Comparison of ENCODE assay signal across 8 cellular contexts in the genomic region with DNA sequence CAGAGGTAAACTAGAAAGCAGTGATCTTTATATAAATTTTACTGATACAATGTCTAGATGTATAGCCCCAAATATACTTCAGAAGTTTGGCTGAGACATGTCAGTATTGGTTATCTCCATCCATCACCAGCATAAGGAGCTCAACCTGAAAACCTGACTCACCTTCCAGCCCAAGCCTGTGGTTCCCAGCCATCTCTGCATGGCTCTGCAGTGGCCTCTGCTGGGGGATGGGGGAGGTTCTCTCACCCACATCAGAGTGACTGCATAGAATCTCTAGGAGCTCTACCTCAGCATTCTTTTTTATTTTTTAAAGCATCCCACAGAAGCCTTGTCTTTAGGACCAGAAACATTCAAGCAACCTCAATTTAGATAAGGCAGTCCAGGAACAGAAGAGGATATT. TPM values are rescaled to one million over a fixed set of nuclear protein-coding genes. Genes with fewer than 3 reads are reported as not detected.
A peak's percentile ranks its signal among the peaks of the same experiment; 100 is the strongest.
DNase-seq lines count a peak whose midpoint lies in the region; ATAC-seq, FAIRE-seq and TF ChIP-seq lines count a peak whose summit lies in the region.

No MANE protein-coding gene starts in this region.

- H3K27ac Mint-ChIP-seq in activated CD8-positive, alpha-beta T cell treated with anti-CD3 and anti-CD28 coated beads, Interleukin-2, amount 10 ng/mL, durations not matched to agents 7 days and 5 days: no peak overlapping the region

- CTCF ChIA-PET in HEK293 (lab: Yijun Ruan, JAX): interaction anchor here (0.5 to 1.7 kb wide), 29 partner anchors 9 to 369 kb away, joined by 3 to 32 read pairs (median 3); no protein-coding TSS in a partner anchor
- CTCF ChIA-PET in activated CD8-positive, alpha-beta T cell treated with anti-CD3 and anti-CD28 coated beads, Interleukin-2, amount 10 ng/mL, durations not matched to agents 7 days and 5 days (lab: Charles Lee): interaction anchor here (0.6 to 4.5 kb wide), 38 partner anchors 9 to 369 kb away, joined by 3 to 66 read pairs (median 5); partner anchors contain the start of gene CARHSP1
- CTCF ChIA-PET in endothelial cell of umbilical vein (lab: Charles Lee): interaction anchor here (0.6 to 5.2 kb wide), 14 partner anchors 9 to 203 kb away, joined by 3 to 76 read pairs (median 4); no protein-coding TSS in a partner anchor

- POLR2A ChIA-PET in HEK293 (lab: Yijun Ruan, JAX) (interaction anchor here (0.6 to 1.6 kb wide), 6 partner anchors 13 to 155 kb away, joined by 3 to 5 read pairs (median 4); partner anchors contain the start of gene CARHSP1), endothelial cell of umbilical vein (lab: Charles Lee) (interaction anchor here (0.6 kb wide), 1 partner anchor 155 kb away, joined by 3 read pairs; the partner anchor contains the start of gene HAPSTR1)
- POLR2A ChIA-PET in activated CD8-positive, alpha-beta T cell treated with anti-CD3 and anti-CD28 coated beads, Interleukin-2, amount 10 ng/mL, durations not matched to agents 7 days and 5 days (lab: Charles Lee): interaction anchor here (0.6 to 1.7 kb wide), 5 partner anchors 14 to 103 kb away, joined by 3 to 8 read pairs (median 3); no protein-coding TSS in a partner anchor

- FAIRE-seq in endothelial cell of umbilical vein (lab: Jason Lieb, UNC): peak; percentile 85

- H3K9me1 ChIP-seq in endothelial cell of umbilical vein (replicated peaks; ENCODE audit: control insufficient read depth, extremely low read depth, insufficient read depth, low read length): no peaks in the 10 kb centered on the region

- H3K4me2 ChIP-seq in endothelial cell of umbilical vein (ENCODE audit: insufficient read depth, low read length): no peak overlapping the region

- no peaks in the 10 kb centered on the region for H3K27me3 ChIP-seq in endothelial cell of umbilical vein (ENCODE audit: control insufficient read depth in 2 of 2, insufficient read depth in 2 of 2, low read length in 2 of 2)

- BruUV-seq in endothelial cell of umbilical vein (replicated peaks; lab: Mats Ljungman, UMichigan): no TSS peak

- peaks cover 2% of the 10 kb centered on the region; the same call in 1 of the 2 replicates for H3K4me1 ChIP-seq in HEK293 (ENCODE audit: control insufficient read depth, insufficient read depth, low read length)
- no peaks in the 10 kb centered on the region for H3K4me1 ChIP-seq in endothelial cell of umbilical vein (ENCODE audit: control insufficient read depth, extremely low read depth, insufficient read depth, low read length)

- DNase-seq in NCI-H1694 (lab: John Stamatoyannopoulos, UW) (peak; percentile 7), NCI-H1694 treated with DMSO at 0.1 percent for 48 hours (lab: John Stamatoyannopoulos, UW) (no peak), NB4 (ENCODE audit: low read depth) (peak; percentile 46), endothelial cell of umbilical vein (ENCODE audit: low read depth, low spot score) (peak; percentile 29), posterior cingulate gyrus (peak in 7 of 10 donors; percentile 36 to 91 (median 41)), mucosa of gallbladder (ENCODE audit: low spot score) (no peak)
- DNase-seq in activated CD8-positive, alpha-beta T cell treated with anti-CD3 and anti-CD28 coated beads, Interleukin-2, amount 10 ng/mL, durations not matched to agents 7 days and 5 days: peak; percentile 83

- TF ChIP-seq POLR2A in NB4 (IDR thresholded peaks at IDR 0.05; ENCODE audit: extremely low read depth, insufficient read length): no peak
- TF ChIP-seq POLR2A in endothelial cell of umbilical vein (IDR thresholded peaks at IDR 0.05; ENCODE audit: low read depth, low read length): no peak

- dilution Hi-C loops in endothelial cell of umbilical vein (cut with MboI; ENCODE audit: extremely low pct_ligation_motif_present, low sequenced_read_pairs): no loop called here

- H2AFZ ChIP-seq in endothelial cell of umbilical vein (ENCODE audit: low read depth, low read length): no peak overlapping the region

- H3K36me3 Mint-ChIP-seq in activated CD8-positive, alpha-beta T cell treated with anti-CD3 and anti-CD28 coated beads, Interleukin-2, amount 10 ng/mL, durations not matched to agents 7 days and 5 days (ENCODE audit: low read depth): peaks cover 13% of the 10 kb centered on the region

- H3K27me3 Mint-ChIP-seq in activated CD8-positive, alpha-beta T cell treated with anti-CD3 and anti-CD28 coated beads, Interleukin-2, amount 10 ng/mL, durations not matched to agents 7 days and 5 days (ENCODE audit: low read depth): no peaks in the 10 kb centered on the region

- H3K9me3 ChIP-seq in HEK293 (ENCODE audit: control insufficient read depth, insufficient read depth, low read depth, low read length): no peaks in the 10 kb centered on the region
- H3K9me3 ChIP-seq in endothelial cell of umbilical vein (replicated peaks; ENCODE audit: control insufficient read depth, insufficient read depth, low read length): no peaks in the 10 kb centered on the region

- H3K36me3 ChIP-seq in HEK293 (ENCODE audit: control insufficient read depth in 2 of 2, insufficient read depth in 1 of 2, low read length in 2 of 2): no peaks in the 10 kb centered on the region
- H3K36me3 ChIP-seq in endothelial cell of umbilical vein (ENCODE audit: control insufficient read depth in 2 of 2, extremely low read depth in 1 of 2, insufficient read depth in 2 of 2, low read length in 2 of 2): no peaks in the 10 kb centered on the region

- H3K4me3 ChIP-seq in HEK293 (ENCODE audit: low read depth, low read length) (no peak overlapping the region), NB4 (ENCODE audit: low read depth, low read length) (no peak overlapping the region), endothelial cell of umbilical vein (replicated peaks in 1 of 3; ENCODE audit: insufficient read depth in 1 of 3, low read depth in 1 of 3, low read length in 3 of 3) (no peak overlapping the region)

- peaks cover 99% of the 10 kb centered on the region for H3K79me2 ChIP-seq in endothelial cell of umbilical vein (ENCODE audit: control insufficient read depth, insufficient read depth, low read length)

- ATAC-seq in activated CD8-positive, alpha-beta T cell treated with anti-CD3 and anti-CD28 coated beads, Interleukin-2, amount 10 ng/mL, durations not matched to agents 7 days and 5 days: peak; percentile 99

- H4K20me1 ChIP-seq in endothelial cell of umbilical vein (replicated peaks; ENCODE audit: control insufficient read depth, extremely low read depth, insufficient read depth, low read length): peaks cover 19% of the 10 kb centered on the region

- no peak overlapping the region for H3K4me3 Mint-ChIP-seq in activated CD8-positive, alpha-beta T cell treated with anti-CD3 and anti-CD28 coated beads, Interleukin-2, amount 10 ng/mL, durations not matched to agents 7 days and 5 days

- H3K27ac ChIP-seq in HEK293 (ENCODE audit: extremely low read depth, low read depth, low read length) (no peak overlapping the region), endothelial cell of umbilical vein (ENCODE audit: insufficient read depth, low read depth, low read length) (no peak overlapping the region)

- H3K9me3 Mint-ChIP-seq in activated CD8-positive, alpha-beta T cell treated with anti-CD3 and anti-CD28 coated beads, Interleukin-2, amount 10 ng/mL, durations not matched to agents 7 days and 5 days (ENCODE audit: insufficient read depth): no peaks in the 10 kb centered on the region

- intact Hi-C loops in endothelial cell of umbilical vein (cut with micrococcal nuclease) (loop anchor here (1.0 kb wide), 2 partner anchors 72 to 198 kb away; no protein-coding TSS in a partner anchor), posterior cingulate gyrus (cut with DNase I) (no loop called here)

- H3K4me1 Mint-ChIP-seq in activated CD8-positive, alpha-beta T cell treated with anti-CD3 and anti-CD28 coated beads, Interleukin-2, amount 10 ng/mL, durations not matched to agents 7 days and 5 days (ENCODE audit: low read depth): peaks cover 58% of the 10 kb centered on the region

- no peak overlapping the region for H3K9ac ChIP-seq in endothelial cell of umbilical vein (replicated peaks; ENCODE audit: extremely low read depth, insufficient read depth, low read length)

- TF ChIP-seq CTCF in HEK293 (tag by site-specific recombination; IDR thresholded peaks at IDR 0.05) (no peak), NB4 (IDR thresholded peaks at IDR 0.05; ENCODE audit: low read depth, low read length) (peak; percentile 59), endothelial cell of umbilical vein (IDR thresholded peaks at IDR 0.05; ENCODE audit: extremely low read depth in 1 of 2, insufficient read depth in 1 of 2, low read depth in 1 of 2, low read length in 2 of 2) (peak; percentile 27 to 57)

TF ChIP-seq in HEK293, 187 proteins besides CTCF, POLR2A, EP300 and RAD21 (continues in another document):
- TF ChIP-seq SP7 (tag by site-specific recombination; IDR thresholded peaks at IDR 0.05): no peak
- no peak for TF ChIP-seq ZNF785 (tag by site-specific recombination; IDR thresholded peaks at IDR 0.05)

TF ChIP-seq in endothelial cell of umbilical vein, 7 proteins besides CTCF, POLR2A, EP300 and RAD21 (continues in another document):
- no peak for TF ChIP-seq JUN (IDR thresholded peaks at IDR 0.05; ENCODE audit: borderline replicate concordance, insufficient read depth, insufficient read length, low read depth)

RNA-seq across cellular contexts. Expression of gene USP7, which starts 27.3 kb away (rescaled TPM):
- total RNA-seq in activated CD8-positive, alpha-beta T cell treated with anti-CD3 and anti-CD28 coated beads, Interleukin-2, amount 10 ng/mL, durations not matched to agents 7 days and 5 days: 100 to 1,000 TPM; 134 to 144 TPM
- total RNA-seq in endothelial cell of umbilical vein (130 and 138 TPM in 2 replicates), mucosa of gallbladder (108 TPM)
- polyA plus RNA-seq in endothelial cell of umbilical vein: 12.3 and 17.7 TPM in 2 replicates
- polyA plus RNA-seq in endothelial cell of umbilical vein (2011; cell fraction: cytosol; rRNA removed): 14.4 and 15.5 TPM in 2 replicates
- 96.4 and 103 TPM in 2 replicates for polyA plus RNA-seq in endothelial cell of umbilical vein (2011; cell fraction: nucleus; rRNA removed)
- 84.4 and 115 TPM in 2 replicates for polyA plus RNA-seq in endothelial cell of umbilical vein (2012)
- polyA minus RNA-seq in endothelial cell of umbilical vein: 116 and 129 TPM in 2 replicates
- polyA minus RNA-seq in endothelial cell of umbilical vein (2011; cell fraction: cytosol; rRNA and poly(A)+ RNA removed): 21.5 TPM
- polyA minus RNA-seq in endothelial cell of umbilical vein (2011; cell fraction: nucleus; rRNA and poly(A)+ RNA removed): 144 and 192 TPM in 2 replicates

RNA-seq across cellular contexts. Expression of gene LITAFD, which starts 54.3 kb away (rescaled TPM):
- total RNA-seq in activated CD8-positive, alpha-beta T cell treated with anti-CD3 and anti-CD28 coated beads, Interleukin-2, amount 10 ng/mL, durations not matched to agents 7 days and 5 days: not detected
- total RNA-seq in endothelial cell of umbilical vein: not detected in 2 replicates
- polyA plus RNA-seq in endothelial cell of umbilical vein: not detected in 2 replicates
- polyA plus RNA-seq in endothelial cell of umbilical vein (2011; cell fraction: cytosol; rRNA removed): not detected in 2 replicates
- polyA plus RNA-seq in endothelial cell of umbilical vein (2011; cell fraction: nucleus; rRNA removed): not detected in 2 replicates
- polyA plus RNA-seq in endothelial cell of umbilical vein (2012): not detected in 2 replicates
- not detected in 2 replicates for polyA minus RNA-seq in endothelial cell of umbilical vein
- not detected for polyA minus RNA-seq in endothelial cell of umbilical vein (2011; cell fraction: cytosol; rRNA and poly(A)+ RNA removed)
- not detected in 2 replicates for polyA minus RNA-seq in endothelial cell of umbilical vein (2011; cell fraction: nucleus; rRNA and poly(A)+ RNA removed)
- not detected for total RNA-seq in mucosa of gallbladder

Comparison
In these comparisons a context has a peak if more than half of its experiments do, and no peak if none do; other contexts are left out.
1. DNase-seq: peak in NCI-H1694 (single experiment), NB4 (single experiment), activated CD8-positive, alpha-beta T cell treated with anti-CD3 and anti-CD28 coated beads, Interleukin-2, amount 10 ng/mL, durations not matched to agents 7 days and 5 days (single experiment), endothelial cell of umbilical vein (single experiment) and posterior cingulate gyrus (7 of 10); none in NCI-H1694 treated with DMSO at 0.1 percent for 48 hours (single experiment) and mucosa of gallbladder (single experiment).